In the genomic region with DNA sequence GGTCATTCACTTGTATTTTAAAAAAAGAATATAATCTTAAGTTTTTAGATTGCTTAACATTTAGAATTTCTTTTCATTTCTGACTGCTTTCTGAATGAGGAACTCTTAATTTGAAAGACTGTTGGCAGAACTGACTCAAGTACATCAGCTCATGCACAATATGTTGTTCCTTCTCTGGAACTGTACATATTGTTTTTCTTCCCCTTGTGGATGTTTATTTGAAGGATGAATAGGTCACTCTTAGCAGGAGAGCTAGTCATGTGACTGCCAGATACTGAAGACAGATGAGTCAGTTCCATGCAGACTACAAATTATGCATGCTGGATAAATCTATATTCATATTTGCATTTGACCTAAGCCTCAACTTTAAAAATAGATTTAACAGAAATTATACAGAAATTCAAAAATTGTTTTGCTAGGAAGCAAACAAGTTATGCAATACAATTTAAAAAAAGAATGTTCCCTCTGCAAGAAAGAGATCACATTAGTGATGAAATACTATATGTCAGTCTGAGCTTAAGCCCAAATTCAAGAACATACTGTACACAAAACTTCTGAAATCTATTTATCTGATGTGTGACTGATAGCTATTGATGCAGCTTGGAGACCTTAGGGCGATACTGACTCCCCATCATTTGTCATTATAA, we compare ENCODE assay signal across 8 cellular contexts.
DNase-seq lines count a peak whose midpoint lies in the region; ATAC-seq and TF ChIP-seq lines count a peak whose summit lies in the region.

No MANE protein-coding gene starts in this region.

- peak overlapping the region; percentile 9 for H3K4me2 ChIP-seq in hepatocyte

- H3K27ac ChIP-seq in adrenal gland (peak overlapping the region in 3 of 5 donors; percentile 30 to 69 (median 30)), hepatocyte (peak overlapping the region; percentile 44), thyroid gland (peak overlapping the region in 2 of 3 donors; percentile 4 to 60)

- H3K4me1 ChIP-seq in adrenal gland (replicated peaks in 1 of 2) = peaks cover 0 to 24% of the 10 kb centered on the region in 2 donors
- no peaks in the 10 kb centered on the region for H3K4me1 ChIP-seq in hepatocyte (ENCODE audit: insufficient read depth)
- peaks cover 7 to 13% of the 10 kb centered on the region in 2 donors for H3K4me1 ChIP-seq in thyroid gland

- H3K4me3 ChIP-seq in adrenal gland = no peak overlapping the region
- no peak overlapping the region for H3K4me3 ChIP-seq in hepatocyte
- no peak overlapping the region for H3K4me3 ChIP-seq in thyroid gland (replicated peaks in 1 of 3)

- 19 to 48% (median 37%) methylated on average over 1 of the region's 1 CpG for whole genome bisulfite sequencing in adrenal gland, 4 donors
- WGBS in hepatocyte (ENCODE audit: low lambda C conversion rate, missing lambda C conversion rate) = 85% methylated on average over 1 of the region's 1 CpG
- WGBS in thyroid gland, 2 donors = 78 to 88% methylated on average over 1 of the region's 1 CpG

- no peaks in the 10 kb centered on the region for H3K9me2 ChIP-seq in hepatocyte (replicated peaks; ENCODE audit: insufficient read depth)

- no peaks in the 10 kb centered on the region for H3K9me3 ChIP-seq in adrenal gland (replicated peaks in 1 of 3)
- H3K9me3 ChIP-seq in hepatocyte (ENCODE audit: low read depth) = no peaks in the 10 kb centered on the region
- no peaks in the 10 kb centered on the region for H3K9me3 ChIP-seq in thyroid gland

- intact Hi-C loops in adrenal gland (cut with DNase I) (no loop called here), thyroid gland (cut with DNase I) (no loop called here)

- peak in 2 of 6 experiments; percentile 20 to 33 for TF ChIP-seq CTCF in adrenal gland (IDR thresholded peaks at IDR 0.05)
- TF ChIP-seq CTCF in hepatocyte (IDR thresholded peaks at IDR 0.05; ENCODE audit: poor library complexity) = no peak
- TF ChIP-seq CTCF in thyroid gland (IDR thresholded peaks at IDR 0.05) = peak in 2 of 6 experiments; percentile 5 to 13

- TF ChIP-seq POLR2A in adrenal gland (IDR thresholded peaks at IDR 0.05) (no peak), thyroid gland (IDR thresholded peaks at IDR 0.05) (no peak)

- no peak overlapping the region for H2AFZ ChIP-seq in hepatocyte

- H3K79me2 ChIP-seq in hepatocyte = no peaks in the 10 kb centered on the region

- H3K36me3 ChIP-seq in adrenal gland (replicated peaks in 1 of 2) (no peaks in the 10 kb centered on the region), hepatocyte (replicated peaks; ENCODE audit: insufficient read depth, low read depth) (no peaks in the 10 kb centered on the region), thyroid gland (no peaks in the 10 kb centered on the region)

- H4K20me1 ChIP-seq in hepatocyte (ENCODE audit: insufficient read depth, poor library complexity, severe bottlenecking) = no peaks in the 10 kb centered on the region

- H3K27me3 ChIP-seq in adrenal gland (no peaks in the 10 kb centered on the region), hepatocyte (no peaks in the 10 kb centered on the region), thyroid gland (no peaks in the 10 kb centered on the region)

- DNase-seq in DMS153 (lab: John Stamatoyannopoulos, UW) (peak; percentile 57), DMS153 treated with DMSO at 0.1 percent for 48 hours (lab: John Stamatoyannopoulos, UW; ENCODE audit: unreplicated experiment) (no peak), adrenal gland (peak in 1 of 7 donors; percentile 5), hepatocyte (ENCODE audit: low spot score) (peak; percentile 60), thyroid gland (no peak), NCI-H526 (lab: John Stamatoyannopoulos, UW) (no peak)
- no peak for DNase-seq in stimulated activated naive CD8-positive, alpha-beta T cell treated with anti-CD3 and anti-CD28 coated beads, Interleukin-15, Interleukin-2, amounts not matched to agents 100 U/mL and 50 U/mL, for 24 hours

- no peak for ATAC-seq in stimulated activated naive CD8-positive, alpha-beta T cell treated with anti-CD3 and anti-CD28 coated beads, Interleukin-15, Interleukin-2, amounts not matched to agents 100 U/mL and 50 U/mL, for 24 hours
- no peak for ATAC-seq in HG03039 (IDR thresholded peaks at IDR 0.05; ENCODE audit: unreplicated experiment)

Comparison
In these comparisons a context has a peak if more than half of its experiments do, and no peak if none do; other contexts are left out.
1. DNase-seq: peak in DMS153 (single experiment) and hepatocyte (single experiment); none in DMS153 treated with DMSO at 0.1 percent for 48 hours (single experiment), thyroid gland (0 of 2), stimulated activated naive CD8-positive, alpha-beta T cell treated with anti-CD3 and anti-CD28 coated beads, Interleukin-15, Interleukin-2, amounts not matched to agents 100 U/mL and 50 U/mL, for 24 hours (single experiment) and NCI-H526 (0 of 2).
2. Peak in every context shown above with its lines, with median percentiles within 50 percentile points of each other: H3K27ac ChIP-seq.